In the genomic region with DNA sequence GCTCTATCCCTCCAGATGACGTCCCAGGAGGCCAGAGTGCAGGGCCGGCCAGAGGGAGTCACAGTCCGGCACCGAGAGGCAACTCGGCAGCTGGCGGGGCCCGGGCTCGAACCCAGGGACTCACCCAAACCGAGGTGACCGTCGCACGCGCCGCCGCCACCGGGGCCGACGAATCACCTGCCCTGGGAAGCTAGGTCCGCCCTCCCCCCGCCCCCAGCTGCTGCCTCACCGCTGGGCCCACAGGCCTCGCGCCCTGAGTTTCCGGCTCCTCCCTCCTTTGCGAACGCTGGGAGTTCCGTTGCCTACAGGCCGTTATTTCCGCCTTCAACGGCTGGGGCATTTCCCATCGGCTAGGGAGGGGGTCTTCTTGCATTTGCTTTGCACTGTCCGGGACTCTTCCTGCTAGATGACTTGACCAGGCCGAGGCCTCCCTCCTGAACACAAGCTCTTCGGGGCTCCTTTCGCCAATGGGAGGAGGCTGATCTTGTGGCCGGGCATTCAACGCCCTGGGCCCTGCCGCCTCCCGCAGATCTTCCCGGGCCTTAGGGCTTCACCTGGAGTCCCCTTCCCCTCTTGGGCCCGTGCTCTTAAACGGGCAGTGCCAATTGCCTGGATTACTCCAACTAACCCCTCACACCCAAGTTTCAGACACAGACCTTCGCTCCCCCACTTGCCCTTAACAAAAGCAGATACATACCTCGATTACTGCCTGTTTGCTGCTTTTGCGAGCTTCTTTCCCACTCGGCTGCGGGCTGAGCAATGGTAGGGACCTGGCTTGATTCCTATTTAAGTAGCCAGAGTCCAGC, we compare ENCODE assay signal across 8 cellular contexts. TPM values are rescaled to one million over a fixed set of nuclear protein-coding genes. Genes with fewer than 3 reads are reported as not detected.
A peak's percentile ranks its signal among the peaks of the same experiment; 100 is the strongest.
DNase-seq lines count a peak whose midpoint lies in the region; ATAC-seq, FAIRE-seq and TF ChIP-seq lines count a peak whose summit lies in the region.

Gene SNUPN, minus strand, starts transcription at position 184 of the 806 bp plus-strand sequence. CDS start 4,674 bp downstream, outside the sequence.

- H3K9me3 ChIP-seq in Panc1 (ENCODE audit: control insufficient read depth, insufficient read depth, low read depth, low read length) (no peaks in the 10 kb centered on the region), mucosa of rectum (ENCODE audit: control insufficient read depth in 2 of 2, low read length in 2 of 2) (no peaks in the 10 kb centered on the region)

- CTCF ChIA-PET in Panc1 (lab: Charles Lee) = no interaction called here

- TF ChIP-seq CTCF in D721Med (IDR thresholded peaks at IDR 0.05; ENCODE audit: insufficient read depth, missing control alignments) (no peak), Panc1 (IDR thresholded peaks at IDR 0.05) (no peak)

- no peaks in the 10 kb centered on the region for H3K27me3 ChIP-seq in Panc1 (ENCODE audit: control insufficient read depth, insufficient read depth, low read length)
- H3K27me3 ChIP-seq in mucosa of rectum (ENCODE audit: control insufficient read depth in 2 of 2, insufficient read depth in 2 of 2, low read length in 2 of 2) = no peaks in the 10 kb centered on the region

- no peaks in the 10 kb centered on the region for H3K9me3 Mint-ChIP-seq in activated T-cell treated with anti-CD3 and anti-CD28 coated beads, Interleukin-2, amount 50 U/mL, for 24 hours

- H3K4me1 Mint-ChIP-seq in activated T-cell treated with anti-CD3 and anti-CD28 coated beads, Interleukin-2, amount 50 U/mL, for 24 hours (ENCODE audit: low read depth) = peaks cover 43% of the 10 kb centered on the region

- TF ChIP-seq RAD21 in Ishikawa (IDR thresholded peaks at IDR 0.05; ENCODE audit: low read depth) = no peak

- H3K27ac ChIP-seq in Panc1 (ENCODE audit: low read length) = peak within 1 kb of the TSS; percentile 100
- peak within 1 kb of the TSS; percentile 96 to 97 for H3K27ac ChIP-seq in mucosa of rectum (ENCODE audit: low read depth in 2 of 2, low read length in 2 of 2)

- peak; percentile 89 for DNase-seq in D721Med (ENCODE audit: insufficient read length, low spot score)
- peak; percentile 69 for DNase-seq in Panc1 (ENCODE audit: low read depth, low spot score)
- DNase-seq in activated T-cell treated with anti-CD3 and anti-CD28 coated beads, Interleukin-2, amount 50 U/mL, for 24 hours = peak; percentile 95
- DNase-seq in erythroblast (lab: John Stamatoyannopoulos, UW) = peak; percentile 96 to 97
- DNase-seq in stimulated activated CD8-positive, alpha-beta memory T cell treated with anti-CD3 and anti-CD28 coated beads, Interleukin-4, amount 100 ng/mL, for 48 hours = peak; percentile 95

- peak; percentile 79 for TF ChIP-seq POLR2A in erythroblast (IDR thresholded peaks at IDR 0.05; ENCODE audit: low read length)

- POLR2A ChIA-PET in Panc1 (lab: Charles Lee) = interaction anchor here (0.6 to 1.2 kb wide), 5 partner anchors 11 to 174 kb away, joined by 3 to 21 read pairs (median 3); partner anchors contain the start of gene SIN3A

- BruUV-seq in Panc1 (replicated peaks; lab: Mats Ljungman, UMichigan) = TSS peak; percentile 98

- no peak for TF ChIP-seq EP300 in Ishikawa (IDR thresholded peaks at IDR 0.05; ENCODE audit: borderline replicate concordance)

- intact Hi-C loops in Panc1 (cut with micrococcal nuclease; ENCODE audit: unreplicated experiment) = no loop called here

- peaks cover 18% of the 10 kb centered on the region for H3K36me3 Mint-ChIP-seq in activated T-cell treated with anti-CD3 and anti-CD28 coated beads, Interleukin-2, amount 50 U/mL, for 24 hours (ENCODE audit: low read depth)

- in situ Hi-C loops in Panc1 (cut with HindIII; ENCODE audit: low pct_unique_long_range_greater_than_20kb, low sequenced_read_pairs) = no loop called here

- peak within 1 kb of the TSS; percentile 97 for H3K27ac Mint-ChIP-seq in activated T-cell treated with anti-CD3 and anti-CD28 coated beads, Interleukin-2, amount 50 U/mL, for 24 hours

- H3K36me3 ChIP-seq in Panc1 (ENCODE audit: control insufficient read depth, insufficient read depth, low read length) (no peaks in the 10 kb centered on the region), mucosa of rectum (ENCODE audit: control insufficient read depth in 2 of 2, insufficient read depth in 2 of 2, low read length in 2 of 2) (no peaks in the 10 kb centered on the region)

- H3K4me1 ChIP-seq in Panc1 (ENCODE audit: control insufficient read depth, insufficient read depth, low read length) = peaks cover 18% of the 10 kb centered on the region
- peaks cover 5% of the 10 kb centered on the region in 2 donors for H3K4me1 ChIP-seq in mucosa of rectum (ENCODE audit: control insufficient read depth in 2 of 2, insufficient read depth in 2 of 2, low read length in 2 of 2)

- no peak for FAIRE-seq in D721Med (lab: Jason Lieb, UNC)

- H3K4me3 Mint-ChIP-seq in activated T-cell treated with anti-CD3 and anti-CD28 coated beads, Interleukin-2, amount 50 U/mL, for 24 hours = peak within 1 kb of the TSS; percentile 95

- H3K27me3 Mint-ChIP-seq in activated T-cell treated with anti-CD3 and anti-CD28 coated beads, Interleukin-2, amount 50 U/mL, for 24 hours = no peaks in the 10 kb centered on the region

- ATAC-seq in GM21528 (IDR thresholded peaks at IDR 0.05; ENCODE audit: low FRiP score, unreplicated experiment) (peak; percentile 75), Panc1 (peak; percentile 97)

- peak within 1 kb of the TSS; percentile 93 to 96 for H3K9ac ChIP-seq in mucosa of rectum (ENCODE audit: low read depth in 1 of 2, low read length in 2 of 2)

- peak within 1 kb of the TSS; percentile 86 to 91 for H3K4me3 ChIP-seq in Panc1 (ENCODE audit: low read depth in 2 of 2, low read length in 2 of 2)
- peak within 1 kb of the TSS; percentile 90 to 99 for H3K4me3 ChIP-seq in mucosa of rectum (ENCODE audit: low read length in 2 of 2)

TF ChIP-seq in Ishikawa, 13 proteins besides CTCF, POLR2A, EP300 and RAD21:
- TF ChIP-seq TAF1 (IDR thresholded peaks at IDR 0.05; ENCODE audit: low read depth) (peak; percentile 57), USF1 (IDR thresholded peaks at IDR 0.05) (peak; percentile 40; the same call in 1 of the 2 replicates), YY1 (IDR thresholded peaks at IDR 0.05; ENCODE audit: low read depth) (no peak), EGR1 (IDR thresholded peaks at IDR 0.05) (no peak), CREB1 (IDR thresholded peaks at IDR 0.05; ENCODE audit: low read depth) (no peak), MAX (IDR thresholded peaks at IDR 0.05) (peak; percentile 75; the same call in 1 of the 2 replicates), TCF12 (IDR thresholded peaks at IDR 0.05; ENCODE audit: low read depth) (0 out of 2 replicates have a peak, but pooled peaks have one; percentile 18), TEAD4 (IDR thresholded peaks at IDR 0.05) (peak; percentile 36)

RNA-seq across cellular contexts. Expression of gene SNUPN, which starts in this region (rescaled TPM):
- 52.1 TPM for total RNA-seq in Panc1 (2021; ENCODE audit: unreplicated experiment)
- polyA plus RNA-seq in Panc1 (2012; ENCODE audit: insufficient read length) = 31.4 TPM

Comparison
In these comparisons a context has a peak if more than half of its experiments do, and no peak if none do; other contexts are left out.
1. Peak in every context shown above with its lines: DNase-seq, ATAC-seq, H3K4me3 ChIP-seq and H3K27ac ChIP-seq.